ENCODE assay signal across 1 cellular context in the genomic region with DNA sequence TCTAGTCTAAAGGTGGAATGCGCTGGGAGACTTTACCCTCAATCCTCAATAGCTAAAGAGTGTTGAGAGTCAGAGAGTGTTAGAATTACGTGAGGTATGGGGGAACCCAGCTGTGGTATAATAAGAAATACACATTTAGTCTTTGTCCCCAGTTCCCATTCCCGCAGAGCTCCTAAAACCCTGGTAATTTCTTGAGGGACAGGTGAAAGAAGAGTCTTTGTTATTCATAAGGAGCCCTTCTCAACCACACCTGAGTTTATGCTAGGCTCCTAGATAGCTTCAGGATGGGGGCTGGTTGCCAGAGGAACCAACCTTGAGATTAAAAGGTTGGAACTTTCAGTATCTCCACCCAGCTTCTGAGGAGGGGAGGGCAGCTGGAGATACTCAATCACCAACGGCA.
TF ChIP-seq lines count a peak whose summit lies in the region.

No MANE protein-coding gene starts in this region.

TF ChIP-seq in GM23338, 12 proteins besides CTCF, POLR2A, EP300 and RAD21 (continued from another document):
- peak; percentile 92 for TF ChIP-seq ZNF462 (CRISPR knock-in tag; IDR thresholded peaks at IDR 0.05)
- TF ChIP-seq POLR2AphosphoS5 (IDR thresholded peaks at IDR 0.05; ENCODE audit: low read depth): no peak
- TF ChIP-seq ZNF114 (CRISPR knock-in tag; IDR thresholded peaks at IDR 0.05): no peak
- no peak for TF ChIP-seq EZH2phosphoT487 (IDR thresholded peaks at IDR 0.05; ENCODE audit: unreplicated experiment)
- no peak for TF ChIP-seq CREB1 (CRISPR knock-in tag; IDR thresholded peaks at IDR 0.05; ENCODE audit: low read depth)
